ENCODE assay signal across 11 cellular contexts in genomic region chr18:76859474-76860339, GRCh38.
A peak's percentile ranks its signal among the peaks of the same experiment; 100 is the strongest.
DNase-seq lines count a peak whose midpoint lies in the region; ATAC-seq lines count a peak whose summit lies in the region.
"Had no signal": no experiment of that assay in that cellular context is flagged by ENCODE, and none has a peak within 500 bp of the region (broad histone marks: within the 10 kb centered on the region; RNA-seq: fewer than 3 reads in every experiment).

No MANE protein-coding gene starts in this region.

- no peak for DNase-seq in activated CD4-positive, CD25-positive, alpha-beta regulatory T cell (lab: John Stamatoyannopoulos, UW)
- DNase-seq in T-helper 2 cell treated with Interferon-gamma antibody and Interleukin-4, amounts not matched to agents 5 μg/mL and 100 μg/mL, for 36 hours (ENCODE audit: low spot score), result peak; percentile 70
- DNase-seq in stimulated activated CD4-positive, alpha-beta T cell treated with anti-CD3 and anti-CD28 coated beads, Interleukin-4, amount 100 ng/mL, for 24 hours, result peak; percentile 17
- no peak for DNase-seq in KBM-7
- no peak for DNase-seq in cerebellar cortex (ENCODE audit: low spot score)
- DNase-seq: HCEC 1CT, left cardiac atrium, NCI-H69 had no signal

- peak; percentile 73 to 81 for ATAC-seq in activated CD4-positive, CD25-positive, alpha-beta regulatory T cell treated with anti-CD3 and anti-CD28 coated beads, Interleukin-2, amount 50 U/mL, for 24 hours
- ATAC-seq in GM21619 (IDR thresholded peaks at IDR 0.05; ENCODE audit: unreplicated experiment), result peak; percentile 64
- ATAC-seq in HG02759 (IDR thresholded peaks at IDR 0.05; ENCODE audit: unreplicated experiment), result no peak
- ATAC-seq: left cardiac atrium had no signal

- H3K27ac Mint-ChIP-seq in T-helper 2 cell treated with Interferon-gamma antibody and Interleukin-4, amounts not matched to agents 5 μg/mL and 100 μg/mL, for 36 hours, result peak overlapping the region; percentile 78

- in situ Hi-C loops in KBM-7 (cut with MboI; ENCODE audit: low pct_unique_long_range_greater_than_20kb, low sequenced_read_pairs), result no loop called here

- peaks cover 53% of the 10 kb centered on the region for H3K36me3 Mint-ChIP-seq in T-helper 2 cell treated with Interferon-gamma antibody and Interleukin-4, amounts not matched to agents 5 μg/mL and 100 μg/mL, for 36 hours (ENCODE audit: low read depth)

- no peaks in the 10 kb centered on the region for H3K9me3 Mint-ChIP-seq in T-helper 2 cell treated with Interferon-gamma antibody and Interleukin-4, amounts not matched to agents 5 μg/mL and 100 μg/mL, for 36 hours

- H3K4me1 Mint-ChIP-seq in T-helper 2 cell treated with Interferon-gamma antibody and Interleukin-4, amounts not matched to agents 5 μg/mL and 100 μg/mL, for 36 hours (ENCODE audit: low read depth), result peaks cover 24% of the 10 kb centered on the region

- H3K4me3 Mint-ChIP-seq in T-helper 2 cell treated with Interferon-gamma antibody and Interleukin-4, amounts not matched to agents 5 μg/mL and 100 μg/mL, for 36 hours, result peak overlapping the region; percentile 62

- no peaks in the 10 kb centered on the region for H3K27me3 Mint-ChIP-seq in T-helper 2 cell treated with Interferon-gamma antibody and Interleukin-4, amounts not matched to agents 5 μg/mL and 100 μg/mL, for 36 hours (ENCODE audit: low read depth)

Comparison
In these comparisons a context has a peak if more than half of its experiments do, and no peak if none do; other contexts are left out.
1. DNase-seq: peak in T-helper 2 cell treated with Interferon-gamma antibody and Interleukin-4, amounts not matched to agents 5 μg/mL and 100 μg/mL, for 36 hours (single experiment) and stimulated activated CD4-positive, alpha-beta T cell treated with anti-CD3 and anti-CD28 coated beads, Interleukin-4, amount 100 ng/mL, for 24 hours (single experiment); none in activated CD4-positive, CD25-positive, alpha-beta regulatory T cell (0 of 4), KBM-7 (single experiment) and cerebellar cortex (single experiment).